In the genomic region with DNA sequence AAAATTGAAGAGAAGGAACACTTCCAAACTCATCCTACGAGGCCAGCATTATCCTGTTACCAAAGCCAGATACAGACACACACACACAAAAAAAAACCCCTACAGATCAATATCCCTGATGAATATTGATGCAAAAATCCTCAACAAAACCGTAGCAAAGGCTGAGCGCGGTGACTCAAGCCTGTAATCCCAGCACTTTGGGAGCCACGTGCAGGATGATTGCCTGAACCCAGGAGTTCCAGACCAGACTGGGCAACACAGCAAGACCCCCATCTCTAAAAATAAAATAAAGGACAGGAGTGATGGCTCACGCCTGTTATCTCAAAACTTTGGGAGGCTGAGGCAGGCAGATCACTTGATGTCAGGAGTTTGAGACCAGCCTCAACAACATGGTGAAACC, we compare ENCODE assay signal across 3 cellular contexts.
TF ChIP-seq lines count a peak whose summit lies in the region.

No MANE protein-coding gene starts in this region.

TF ChIP-seq in A549, 52 proteins besides CTCF, POLR2A, EP300 and RAD21:
- no peak for TF ChIP-seq CHD4 (IDR thresholded peaks at IDR 0.05; ENCODE audit: borderline replicate concordance)

TF ChIP-seq in GM23338, 12 proteins besides CTCF, POLR2A, EP300 and RAD21:
- TF ChIP-seq, protein P1, sequence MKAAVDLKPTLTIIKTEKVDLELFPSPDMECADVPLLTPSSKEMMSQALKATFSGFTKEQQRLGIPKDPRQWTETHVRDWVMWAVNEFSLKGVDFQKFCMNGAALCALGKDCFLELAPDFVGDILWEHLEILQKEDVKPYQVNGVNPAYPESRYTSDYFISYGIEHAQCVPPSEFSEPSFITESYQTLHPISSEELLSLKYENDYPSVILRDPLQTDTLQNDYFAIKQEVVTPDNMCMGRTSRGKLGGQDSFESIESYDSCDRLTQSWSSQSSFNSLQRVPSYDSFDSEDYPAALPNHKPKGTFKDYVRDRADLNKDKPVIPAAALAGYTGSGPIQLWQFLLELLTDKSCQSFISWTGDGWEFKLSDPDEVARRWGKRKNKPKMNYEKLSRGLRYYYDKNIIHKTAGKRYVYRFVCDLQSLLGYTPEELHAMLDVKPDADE (IDR thresholded peaks at IDR 0.05) = no peak
- TF ChIP-seq EZH2phosphoT487 (IDR thresholded peaks at IDR 0.05; ENCODE audit: unreplicated experiment) = no peak
- TF ChIP-seq, protein P2, sequence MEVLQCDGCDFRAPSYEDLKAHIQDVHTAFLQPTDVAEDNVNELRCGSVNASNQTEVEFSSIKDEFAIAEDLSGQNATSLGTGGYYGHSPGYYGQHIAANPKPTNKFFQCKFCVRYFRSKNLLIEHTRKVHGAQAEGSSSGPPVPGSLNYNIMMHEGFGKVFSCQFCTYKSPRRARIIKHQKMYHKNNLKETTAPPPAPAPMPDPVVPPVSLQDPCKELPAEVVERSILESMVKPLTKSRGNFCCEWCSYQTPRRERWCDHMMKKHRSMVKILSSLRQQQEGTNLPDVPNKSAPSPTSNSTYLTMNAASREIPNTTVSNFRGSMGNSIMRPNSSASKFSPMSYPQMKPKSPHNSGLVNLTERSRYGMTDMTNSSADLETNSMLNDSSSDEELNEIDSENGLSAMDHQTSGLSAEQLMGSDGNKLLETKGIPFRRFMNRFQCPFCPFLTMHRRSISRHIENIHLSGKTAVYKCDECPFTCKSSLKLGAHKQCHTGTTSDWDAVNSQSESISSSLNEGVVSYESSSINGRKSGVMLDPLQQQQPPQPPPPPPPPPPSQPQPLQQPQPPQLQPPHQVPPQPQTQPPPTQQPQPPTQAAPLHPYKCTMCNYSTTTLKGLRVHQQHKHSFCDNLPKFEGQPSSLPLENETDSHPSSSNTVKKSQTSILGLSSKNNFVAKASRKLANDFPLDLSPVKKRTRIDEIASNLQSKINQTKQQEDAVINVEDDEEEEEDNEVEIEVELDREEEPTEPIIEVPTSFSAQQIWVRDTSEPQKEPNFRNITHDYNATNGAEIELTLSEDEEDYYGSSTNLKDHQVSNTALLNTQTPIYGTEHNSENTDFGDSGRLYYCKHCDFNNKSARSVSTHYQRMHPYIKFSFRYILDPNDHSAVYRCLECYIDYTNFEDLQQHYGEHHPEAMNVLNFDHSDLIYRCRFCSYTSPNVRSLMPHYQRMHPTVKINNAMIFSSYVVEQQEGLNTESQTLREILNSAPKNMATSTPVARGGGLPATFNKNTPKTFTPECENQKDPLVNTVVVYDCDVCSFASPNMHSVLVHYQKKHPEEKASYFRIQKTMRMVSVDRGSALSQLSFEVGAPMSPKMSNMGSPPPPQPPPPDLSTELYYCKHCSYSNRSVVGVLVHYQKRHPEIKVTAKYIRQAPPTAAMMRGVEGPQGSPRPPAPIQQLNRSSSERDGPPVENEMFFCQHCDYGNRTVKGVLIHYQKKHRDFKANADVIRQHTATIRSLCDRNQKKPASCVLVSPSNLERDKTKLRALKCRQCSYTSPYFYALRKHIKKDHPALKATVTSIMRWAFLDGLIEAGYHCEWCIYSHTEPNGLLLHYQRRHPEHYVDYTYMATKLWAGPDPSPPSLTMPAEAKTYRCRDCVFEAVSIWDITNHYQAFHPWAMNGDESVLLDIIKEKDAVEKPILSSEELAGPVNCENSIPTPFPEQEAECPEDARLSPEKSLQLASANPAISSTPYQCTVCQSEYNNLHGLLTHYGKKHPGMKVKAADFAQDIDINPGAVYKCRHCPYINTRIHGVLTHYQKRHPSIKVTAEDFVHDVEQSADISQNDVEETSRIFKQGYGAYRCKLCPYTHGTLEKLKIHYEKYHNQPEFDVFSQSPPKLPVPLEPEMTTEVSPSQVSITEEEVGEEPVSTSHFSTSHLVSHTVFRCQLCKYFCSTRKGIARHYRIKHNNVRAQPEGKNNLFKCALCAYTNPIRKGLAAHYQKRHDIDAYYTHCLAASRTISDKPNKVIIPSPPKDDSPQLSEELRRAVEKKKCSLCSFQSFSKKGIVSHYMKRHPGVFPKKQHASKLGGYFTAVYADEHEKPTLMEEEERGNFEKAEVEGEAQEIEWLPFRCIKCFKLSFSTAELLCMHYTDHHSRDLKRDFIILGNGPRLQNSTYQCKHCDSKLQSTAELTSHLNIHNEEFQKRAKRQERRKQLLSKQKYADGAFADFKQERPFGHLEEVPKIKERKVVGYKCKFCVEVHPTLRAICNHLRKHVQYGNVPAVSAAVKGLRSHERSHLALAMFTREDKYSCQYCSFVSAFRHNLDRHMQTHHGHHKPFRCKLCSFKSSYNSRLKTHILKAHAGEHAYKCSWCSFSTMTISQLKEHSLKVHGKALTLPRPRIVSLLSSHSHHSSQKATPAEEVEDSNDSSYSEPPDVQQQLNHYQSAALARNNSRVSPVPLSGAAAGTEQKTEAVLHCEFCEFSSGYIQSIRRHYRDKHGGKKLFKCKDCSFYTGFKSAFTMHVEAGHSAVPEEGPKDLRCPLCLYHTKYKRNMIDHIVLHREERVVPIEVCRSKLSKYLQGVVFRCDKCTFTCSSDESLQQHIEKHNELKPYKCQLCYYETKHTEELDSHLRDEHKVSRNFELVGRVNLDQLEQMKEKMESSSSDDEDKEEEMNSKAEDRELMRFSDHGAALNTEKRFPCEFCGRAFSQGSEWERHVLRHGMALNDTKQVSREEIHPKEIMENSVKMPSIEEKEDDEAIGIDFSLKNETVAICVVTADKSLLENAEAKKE (CRISPR knock-in tag; IDR thresholded peaks at IDR 0.05) = no peak
TF ChIP-seq in GM23338: peak in this region for 0.

TF ChIP-seq in K562, 482 proteins besides CTCF, POLR2A, EP300 and RAD21:
- peak; percentile 95 for TF ChIP-seq ZNF121 (CRISPR knock-in tag; conservative IDR thresholded peaks at IDR 0.05)
- no peak for TF ChIP-seq CTBP1 (IDR thresholded peaks at IDR 0.05; ENCODE audit: borderline replicate concordance)
- TF ChIP-seq LARP7 (IDR thresholded peaks at IDR 0.05) = no peak
- TF ChIP-seq L3MBTL2 (IDR thresholded peaks at IDR 0.05) = 0 out of 2 replicates have a peak, but pooled peaks have one; percentile 12
- no peak for TF ChIP-seq FOS (IDR thresholded peaks at IDR 0.05; ENCODE audit: extremely low read depth, insufficient read length)
- peak; percentile 72 for TF ChIP-seq BCOR (IDR thresholded peaks at IDR 0.05)
